ENCODE assay signal across 30 cellular contexts in genomic region chr2:133413863-133414262, GRCh38.
"Had no signal": no experiment of that assay in that cellular context is flagged by ENCODE, and none has a peak within 500 bp of the region (broad histone marks: within the 10 kb centered on the region; RNA-seq: fewer than 3 reads in every experiment).

No MANE protein-coding gene starts in this region.

- DNase-seq: activated B cell treated with CpG ODN at 0.5 μM for 24 hours; activated CD4-positive, alpha-beta memory T cell treated with anti-CD3 and anti-CD28 coated beads, Interleukin-2, amount 10 ng/mL, durations not matched to agents 7 days and 5 days; activated CD4-positive, alpha-beta T cell treated with anti-CD3 and anti-CD28 coated beads for 4 hours; activated CD4-positive, alpha-beta T cell treated with anti-CD3 and anti-CD28 coated beads, Interleukin-2, amount 10 ng/mL, durations not matched to agents 7 days and 5 days; activated CD4-positive, alpha-beta T cell treated with anti-CD3 and anti-CD28 coated beads, Interleukin-2, amount 50 U/mL, for 48 hours; activated CD4-positive, CD25-positive, alpha-beta regulatory T cell treated with anti-CD3 and anti-CD28 coated beads, Interleukin-2, amount 50 U/mL, for 72 hours; activated CD8-positive, alpha-beta memory T cell treated with anti-CD3 and anti-CD28 coated beads for 24 hours; activated CD8-positive, alpha-beta memory T cell treated with anti-CD3 and anti-CD28 coated beads, Interleukin-2, amount 10 ng/mL, durations not matched to agents 7 days and 5 days; activated CD8-positive, alpha-beta memory T cell treated with anti-CD3 and anti-CD28 coated beads, Interleukin-2, amount 50 U/mL, for 48 hours; activated CD8-positive, alpha-beta T cell treated with anti-CD3 and anti-CD28 coated beads, Interleukin-2, amount 10 ng/mL, durations not matched to agents 7 days and 5 days; activated effector memory CD4-positive, alpha-beta T cell treated with Interleukin-2 at 50 U/mL for 16 hours; activated gamma-delta T cell; activated naive CD4-positive, alpha-beta T cell treated with anti-CD3 and anti-CD28 coated beads, Interleukin-2, amount 10 ng/mL, durations not matched to agents 7 days and 5 days; activated naive CD4-positive, alpha-beta T cell treated with Interleukin-2 at 50 U/mL for 16 hours; activated naive CD8-positive, alpha-beta T cell treated with anti-CD3 and anti-CD28 coated beads, Interleukin-2, amount 10 ng/mL, durations not matched to agents 7 days and 5 days; activated naive CD8-positive, alpha-beta T cell treated with anti-CD3 and anti-CD28 coated beads, Interleukin-2, amount 50 U/mL, for 24 hours; activated T-cell treated with anti-CD3 and anti-CD28 coated beads, Interleukin-2, amount 50 U/mL, for 24 hours; activated T-cell treated with anti-CD3 and anti-CD28 coated beads, Interleukin-2, amount 50 U/mL, for 48 hours; amygdala; anterior cingulate cortex; caudate nucleus; cerebellar nuclear complex; colonic mucosa; T-helper 2 cell; T-helper 9 cell had no signal

- ATAC-seq: activated CD8-positive, alpha-beta memory T cell treated with anti-CD3 and anti-CD28 coated beads, Interleukin-2, amount 10 ng/mL, durations not matched to agents 7 days and 5 days; activated CD8-positive, alpha-beta T cell treated with anti-CD3 and anti-CD28 coated beads, Interleukin-2, amount 10 ng/mL, durations not matched to agents 7 days and 5 days; activated naive CD8-positive, alpha-beta T cell treated with anti-CD3 and anti-CD28 coated beads, Interleukin-2, amount 50 U/mL, for 24 hours had no signal

- H3K27me3 ChIP-seq: ascending aorta, cardiac muscle cell, colonic mucosa had no signal

- FAIRE-seq: bronchial epithelial cell, TTC549 had no signal

- H3K4me3 ChIP-seq: ascending aorta, cardiac muscle cell, colonic mucosa had no signal

- H3K9me3 ChIP-seq: ascending aorta, colonic mucosa had no signal

- H3K36me3 ChIP-seq: ascending aorta, cardiac muscle cell, colonic mucosa had no signal

- H3K27ac ChIP-seq: ascending aorta, cardiac muscle cell, colonic mucosa, VCaP had no signal

- H3K4me1 ChIP-seq: ascending aorta, colonic mucosa had no signal
